ENCODE assay signal across 1 cellular context in the genomic region with DNA sequence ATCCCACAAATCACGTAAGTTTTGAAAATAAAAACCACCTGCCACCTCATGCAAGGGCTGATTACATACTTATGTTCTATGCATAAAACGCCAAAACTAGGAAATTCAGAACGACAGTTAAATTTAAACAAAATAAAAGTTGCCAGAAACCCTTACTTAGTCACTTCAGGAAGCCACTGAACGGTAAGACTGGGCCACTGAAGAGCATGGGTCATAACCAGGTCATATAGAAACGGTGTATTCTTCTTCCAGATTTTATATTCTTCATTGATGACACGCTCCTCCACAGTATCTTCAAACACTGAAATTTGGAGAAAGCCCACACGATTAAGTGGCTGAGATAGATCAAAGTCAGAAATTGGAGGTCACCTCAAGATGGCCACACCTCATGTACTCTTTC.
TF ChIP-seq lines count a peak whose summit lies in the region.

No MANE protein-coding gene starts in this region.

TF ChIP-seq in GM12878, 131 proteins besides CTCF, POLR2A, EP300 and RAD21 (continued from another document):
- TF ChIP-seq USF1 (IDR thresholded peaks at IDR 0.05; ENCODE audit: borderline replicate concordance, extremely low read length, insufficient read depth, low read depth, low read length): no peak
- TF ChIP-seq NFIC (IDR thresholded peaks at IDR 0.05; ENCODE audit: low read depth, low read length): no peak
- TF ChIP-seq JUNB (IDR thresholded peaks at IDR 0.05): no peak
- TF ChIP-seq SUZ12 (IDR thresholded peaks at IDR 0.05; ENCODE audit: unreplicated experiment): no peak
- no peak for TF ChIP-seq HDAC2 (IDR thresholded peaks at IDR 0.05)
- no peak for TF ChIP-seq ZBED1 (IDR thresholded peaks at IDR 0.05; ENCODE audit: borderline replicate concordance)
- TF ChIP-seq REST (IDR thresholded peaks at IDR 0.05; ENCODE audit: low read depth, low read length): no peak
- no peak for TF ChIP-seq SRF (IDR thresholded peaks at IDR 0.05; ENCODE audit: low read depth in 2 of 2, low read length in 2 of 2)
